Comparison of ENCODE assay signal across 29 cellular contexts in the genomic region with DNA sequence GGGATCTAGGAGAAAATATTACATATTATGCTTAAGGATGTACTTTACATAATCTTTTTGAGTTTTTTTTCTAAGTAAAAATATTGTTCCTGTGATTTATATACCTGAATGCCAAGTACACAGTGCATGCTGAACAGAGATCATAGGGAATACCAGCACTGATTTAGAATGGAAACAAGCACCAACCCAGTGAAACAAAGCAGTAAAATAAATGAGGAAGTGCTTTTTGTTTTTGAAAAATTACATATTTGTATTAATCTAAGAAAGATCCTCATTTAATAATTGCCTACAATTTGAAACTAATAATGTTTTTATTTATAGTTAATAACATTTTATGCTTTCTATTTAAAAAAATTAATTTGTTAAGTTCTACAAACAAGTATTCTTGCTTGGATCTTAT.
"Had no signal": no experiment of that assay in that cellular context is flagged by ENCODE, and none has a peak within 500 bp of the region (broad histone marks: within the 10 kb centered on the region; RNA-seq: fewer than 3 reads in every experiment).

No MANE protein-coding gene starts in this region.

- ATAC-seq: activated CD4-positive, alpha-beta T cell treated with anti-CD3 and anti-CD28 coated beads for 36 hours; activated CD8-positive, alpha-beta memory T cell treated with anti-CD3 and anti-CD28 coated beads, Interleukin-2, amount 10 ng/mL, durations not matched to agents 7 days and 5 days; activated CD8-positive, alpha-beta T cell treated with anti-CD3 and anti-CD28 coated beads, Interleukin-2, amount 10 ng/mL, durations not matched to agents 7 days and 5 days; activated naive CD4-positive, alpha-beta T cell treated with anti-CD3 and anti-CD28 coated beads, Interleukin-2, amount 50 U/mL, for 72 hours; esophagus mucosa had no signal

- H3K4me1 ChIP-seq: colonic mucosa had no signal

- H3K27me3 ChIP-seq: ascending aorta, breast epithelium, cardiac muscle cell, colonic mucosa had no signal

- FAIRE-seq: frontal cortex had no signal

- H3K4me3 ChIP-seq: ascending aorta, breast epithelium, cardiac muscle cell, colonic mucosa had no signal

- H3K36me3 ChIP-seq: ascending aorta, breast epithelium, cardiac muscle cell, colonic mucosa had no signal

- H3K27ac Mint-ChIP-seq: activated CD4-positive, alpha-beta memory T cell treated with anti-CD3 and anti-CD28 coated beads for 36 hours; activated CD4-positive, alpha-beta T cell treated with anti-CD3 and anti-CD28 coated beads for 36 hours; activated CD4-positive, alpha-beta T cell treated with anti-CD3 and anti-CD28 coated beads, Interleukin-2, amount 10 ng/mL, durations not matched to agents 24 days and 14 days; activated CD8-positive, alpha-beta memory T cell treated with anti-CD3 and anti-CD28 coated beads, Interleukin-2, amount 10 ng/mL, durations not matched to agents 7 days and 5 days; activated CD8-positive, alpha-beta T cell treated with anti-CD3 and anti-CD28 coated beads, Interleukin-2, amount 10 ng/mL, durations not matched to agents 7 days and 5 days; activated naive CD4-positive, alpha-beta T cell treated with anti-CD3 and anti-CD28 coated beads, Interleukin-2, amount 10 ng/mL, durations not matched to agents 7 days and 5 days; activated naive CD4-positive, alpha-beta T cell treated with anti-CD3 and anti-CD28 coated beads, Interleukin-2, amount 50 U/mL, for 72 hours; activated naive CD8-positive, alpha-beta T cell treated with anti-CD3 and anti-CD28 coated beads, Interleukin-2, amount 10 ng/mL, durations not matched to agents 7 days and 5 days; endodermal cell had no signal

- H3K4me3 Mint-ChIP-seq: activated CD4-positive, alpha-beta memory T cell treated with anti-CD3 and anti-CD28 coated beads for 36 hours; activated CD4-positive, alpha-beta T cell treated with anti-CD3 and anti-CD28 coated beads for 36 hours; activated CD4-positive, alpha-beta T cell treated with anti-CD3 and anti-CD28 coated beads, Interleukin-2, amount 10 ng/mL, durations not matched to agents 24 days and 14 days; activated CD8-positive, alpha-beta memory T cell treated with anti-CD3 and anti-CD28 coated beads, Interleukin-2, amount 10 ng/mL, durations not matched to agents 7 days and 5 days; activated CD8-positive, alpha-beta T cell treated with anti-CD3 and anti-CD28 coated beads, Interleukin-2, amount 10 ng/mL, durations not matched to agents 7 days and 5 days; activated naive CD4-positive, alpha-beta T cell treated with anti-CD3 and anti-CD28 coated beads, Interleukin-2, amount 10 ng/mL, durations not matched to agents 7 days and 5 days; activated naive CD8-positive, alpha-beta T cell treated with anti-CD3 and anti-CD28 coated beads, Interleukin-2, amount 10 ng/mL, durations not matched to agents 7 days and 5 days; brain; endodermal cell had no signal

- H3K27ac ChIP-seq: ascending aorta, breast epithelium, colonic mucosa had no signal

- H3K9me3 ChIP-seq: ascending aorta, breast epithelium, colonic mucosa had no signal

- H3K4me1 Mint-ChIP-seq: activated naive CD4-positive, alpha-beta T cell treated with anti-CD3 and anti-CD28 coated beads, Interleukin-2, amount 10 ng/mL, durations not matched to agents 7 days and 5 days; activated naive CD8-positive, alpha-beta T cell treated with anti-CD3 and anti-CD28 coated beads, Interleukin-2, amount 10 ng/mL, durations not matched to agents 7 days and 5 days; endodermal cell had no signal

- H3K9me3 Mint-ChIP-seq: activated CD4-positive, alpha-beta memory T cell treated with anti-CD3 and anti-CD28 coated beads for 36 hours; activated CD4-positive, alpha-beta T cell treated with anti-CD3 and anti-CD28 coated beads, Interleukin-2, amount 10 ng/mL, durations not matched to agents 24 days and 14 days; activated naive CD4-positive, alpha-beta T cell treated with anti-CD3 and anti-CD28 coated beads, Interleukin-2, amount 10 ng/mL, durations not matched to agents 7 days and 5 days; activated naive CD4-positive, alpha-beta T cell treated with anti-CD3 and anti-CD28 coated beads, Interleukin-2, amount 50 U/mL, for 72 hours; activated naive CD8-positive, alpha-beta T cell treated with anti-CD3 and anti-CD28 coated beads, Interleukin-2, amount 10 ng/mL, durations not matched to agents 7 days and 5 days; endodermal cell had no signal

- H3K36me3 Mint-ChIP-seq: activated CD4-positive, alpha-beta memory T cell treated with anti-CD3 and anti-CD28 coated beads for 36 hours; activated CD8-positive, alpha-beta memory T cell treated with anti-CD3 and anti-CD28 coated beads, Interleukin-2, amount 10 ng/mL, durations not matched to agents 7 days and 5 days; activated naive CD4-positive, alpha-beta T cell treated with anti-CD3 and anti-CD28 coated beads, Interleukin-2, amount 10 ng/mL, durations not matched to agents 7 days and 5 days; activated naive CD4-positive, alpha-beta T cell treated with anti-CD3 and anti-CD28 coated beads, Interleukin-2, amount 50 U/mL, for 72 hours; activated naive CD8-positive, alpha-beta T cell treated with anti-CD3 and anti-CD28 coated beads, Interleukin-2, amount 10 ng/mL, durations not matched to agents 7 days and 5 days had no signal

- DNase-seq: activated CD4-positive, alpha-beta memory T cell treated with anti-CD3 and anti-CD28 coated beads for 36 hours; activated CD4-positive, alpha-beta T cell treated with anti-CD3 and anti-CD28 coated beads for 36 hours; activated CD4-positive, alpha-beta T cell treated with anti-CD3 and anti-CD28 coated beads, Interleukin-2, amount 10 ng/mL, durations not matched to agents 24 days and 14 days; activated CD4-positive, CD25-positive, alpha-beta regulatory T cell; activated CD4-positive, CD25-positive, alpha-beta regulatory T cell treated with anti-CD3 and anti-CD28 coated beads, Interleukin-2, amount 50 U/mL, for 72 hours; activated CD8-positive, alpha-beta memory T cell treated with anti-CD3 and anti-CD28 coated beads, Interleukin-2, amount 10 ng/mL, durations not matched to agents 7 days and 5 days; activated CD8-positive, alpha-beta memory T cell treated with anti-CD3 and anti-CD28 coated beads, Interleukin-2, amount 50 U/mL, for 4 hours; activated CD8-positive, alpha-beta T cell treated with anti-CD3 and anti-CD28 coated beads, Interleukin-2, amount 10 ng/mL, durations not matched to agents 7 days and 5 days; activated gamma-delta T cell; activated naive CD4-positive, alpha-beta T cell; activated naive CD4-positive, alpha-beta T cell treated with anti-CD3 and anti-CD28 coated beads, Interleukin-2, amount 10 ng/mL, durations not matched to agents 7 days and 5 days; activated naive CD8-positive, alpha-beta T cell treated with anti-CD3 and anti-CD28 coated beads, Interleukin-2, amount 10 ng/mL, durations not matched to agents 7 days and 5 days; activated T-cell treated with anti-CD3 and anti-CD28 coated beads, Interleukin-2, amount 50 U/mL, for 1 hour; activated T-cell treated with anti-CD3 and anti-CD28 coated beads, Interleukin-2, amount 50 U/mL, for 48 hours; central memory CD4-positive, alpha-beta T cell; cerebellar nuclear complex; colonic mucosa; effector memory CD4-positive, alpha-beta T cell; endodermal cell; foreskin fibroblast; head of caudate nucleus; T-helper 2 cell had no signal
